In genomic region chr22:37412445-37413250, GRCh38 we compare ENCODE assay signal across 27 cellular contexts. TPM values are rescaled to one million over a fixed set of nuclear protein-coding genes. Genes with fewer than 3 reads are reported as not detected.
"Had no signal": no experiment of that assay in that cellular context is flagged by ENCODE, and none has a peak within 500 bp of the region (broad histone marks: within the 10 kb centered on the region; RNA-seq: fewer than 3 reads in every experiment).

No MANE protein-coding gene starts in this region.

- H3K27ac ChIP-seq: colonic mucosa, esophagus squamous epithelium, gastrocnemius medialis, neural progenitor cell, thyroid gland, upper lobe of right lung had no signal

- H3K4me3 ChIP-seq: colonic mucosa, dorsolateral prefrontal cortex, esophagus squamous epithelium, gastrocnemius medialis, neural progenitor cell, smooth muscle cell, thyroid gland, upper lobe of right lung had no signal

- H3K4me1 ChIP-seq: colonic mucosa, esophagus squamous epithelium, gastrocnemius medialis had no signal

- ATAC-seq: effector memory CD8-positive, alpha-beta T cell; gastrocnemius medialis; left lobe of liver; naive thymus-derived CD8-positive, alpha-beta T cell; sciatic nerve; upper lobe of right lung had no signal

- FAIRE-seq: bronchial epithelial cell, endothelial cell of umbilical vein, keratinocyte had no signal

- DNase-seq: activated B cell treated with CpG ODN at 0.5 μM for 24 hours; activated CD4-positive, alpha-beta T cell treated with anti-CD3 and anti-CD28 coated beads for 4 hours; activated CD4-positive, alpha-beta T cell treated with anti-CD3 and anti-CD28 coated beads, Interleukin-2, amount 50 U/mL, for 48 hours; activated CD8-positive, alpha-beta memory T cell treated with anti-CD3 and anti-CD28 coated beads, Interleukin-2, amount 50 U/mL, for 48 hours; activated naive CD4-positive, alpha-beta T cell treated with anti-CD3 and anti-CD28 coated beads for 36 hours; activated naive CD8-positive, alpha-beta T cell treated with anti-CD3 and anti-CD28 coated beads, Interleukin-2, amount 10 ng/mL, durations not matched to agents 7 days and 5 days; activated T-cell treated with anti-CD3 and anti-CD28 coated beads, Interleukin-2, amount 50 U/mL, for 48 hours; amniotic stem cell; colonic mucosa; effector memory CD8-positive, alpha-beta T cell; esophagus squamous epithelium; gastrocnemius medialis; naive thymus-derived CD8-positive, alpha-beta T cell; stimulated activated CD4-positive, alpha-beta T cell treated with anti-CD3 and anti-CD28 coated beads, Interleukin-15, amount 100 ng/mL, for 24 hours; stimulated activated naive CD4-positive, alpha-beta T cell treated with Interleukin-2 at 50 U/mL for 16 hours; T-cell; upper lobe of right lung had no signal

- H3K36me3 ChIP-seq: colonic mucosa, esophagus squamous epithelium, gastrocnemius medialis, neural progenitor cell, thyroid gland, upper lobe of right lung had no signal

- H3K9ac ChIP-seq: neural progenitor cell had no signal

- H3K9me3 ChIP-seq: colonic mucosa, esophagus squamous epithelium, gastrocnemius medialis, thyroid gland, upper lobe of right lung had no signal

RNA-seq across cellular contexts. Expression of gene ELFN2, which starts 14.6 kb away (rescaled TPM):
- total RNA-seq: activated B cell treated with CpG ODN at 0.5 μM for 24 hours, esophagus squamous epithelium, lung microvascular endothelial cell had no signal
- polyA plus RNA-seq: naive thymus-derived CD8-positive, alpha-beta T cell had no signal
